Comparison of ENCODE assay signal across 8 cellular contexts in the genomic region with DNA sequence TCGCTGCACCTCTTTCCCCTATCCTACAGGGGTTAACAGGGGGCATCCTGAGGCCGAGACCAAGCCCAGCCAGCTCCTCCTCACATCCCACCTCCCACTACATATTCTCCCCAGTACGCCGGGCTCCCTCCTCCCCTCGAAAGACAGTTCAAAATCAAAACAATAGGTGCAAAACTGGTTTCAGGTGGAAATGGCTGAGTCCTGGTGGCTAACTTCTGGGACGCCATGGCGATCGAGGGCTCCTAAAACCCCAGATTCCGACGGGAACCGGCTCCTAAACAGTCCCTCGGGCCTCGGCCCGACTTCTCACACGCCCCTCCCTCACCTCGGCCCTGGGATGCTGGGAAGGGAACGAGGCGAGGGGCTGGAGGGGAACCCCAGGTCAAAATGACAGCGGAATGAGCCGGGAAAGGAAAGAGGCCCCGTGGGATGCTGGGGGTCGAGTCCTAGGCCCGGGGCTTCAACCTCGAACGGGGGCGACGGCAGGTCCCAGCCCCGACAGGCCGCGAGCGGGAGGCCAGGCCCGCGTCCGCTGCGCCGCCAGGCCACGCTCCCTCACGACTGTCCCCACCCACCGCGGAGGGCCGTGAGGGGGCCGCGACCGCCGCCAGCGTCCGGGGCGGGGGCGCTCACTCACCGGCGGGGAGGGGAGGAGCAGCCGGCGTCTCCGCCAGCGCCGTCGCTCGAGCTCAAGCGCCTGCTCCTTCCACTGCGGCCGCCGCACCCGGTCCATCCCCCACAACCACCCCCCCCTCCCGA. TPM values are rescaled to one million over a fixed set of nuclear protein-coding genes. Genes with fewer than 3 reads are reported as not detected.
DNase-seq lines count a peak whose midpoint lies in the region; ATAC-seq and TF ChIP-seq lines count a peak whose summit lies in the region.

No MANE protein-coding gene starts in this region.

- H3K4me1 ChIP-seq in RWPE2 (ENCODE audit: insufficient read depth, poor library complexity, severe bottlenecking) (peaks cover 31% of the 10 kb centered on the region), psoas muscle (peaks cover 48% of the 10 kb centered on the region)

- H3K4me3 ChIP-seq in RWPE2 (ENCODE audit: severe bottlenecking): peak overlapping the region; percentile 79
- H3K4me3 ChIP-seq in psoas muscle: peak overlapping the region; percentile 95

- H3K27ac ChIP-seq in RWPE2 (ENCODE audit: poor library complexity, severe bottlenecking): peak overlapping the region; percentile 76
- H3K27ac ChIP-seq in psoas muscle: peak overlapping the region; percentile 98

- ATAC-seq in HG03354 (IDR thresholded peaks at IDR 0.05; ENCODE audit: poor library complexity, severe bottlenecking, unreplicated experiment) (peak; percentile 78), RWPE2 (ENCODE audit: low read depth) (peak; percentile 40), left cardiac atrium (peak; percentile 88 to 90), psoas muscle (peak; percentile 75 to 84 (median 78))

- no peaks in the 10 kb centered on the region; the same call in 1 of the 2 replicates for H3K36me3 ChIP-seq in RWPE2 (ENCODE audit: low read depth)
- no peaks in the 10 kb centered on the region for H3K36me3 ChIP-seq in psoas muscle (ENCODE audit: insufficient read depth in 1 of 2, low read depth in 1 of 2)

- H3K9me3 Mint-ChIP-seq in activated naive CD8-positive, alpha-beta T cell treated with anti-CD3 and anti-CD28 coated beads for 36 hours: no peaks in the 10 kb centered on the region

- peak overlapping the region; percentile 85 for H3K4me3 Mint-ChIP-seq in activated naive CD8-positive, alpha-beta T cell treated with anti-CD3 and anti-CD28 coated beads for 36 hours

- TF ChIP-seq CTCF in RWPE2 (IDR thresholded peaks at IDR 0.05; ENCODE audit: poor library complexity, severe bottlenecking) (no peak), psoas muscle (IDR thresholded peaks at IDR 0.05) (no peak)

- peak overlapping the region; percentile 85 for H3K27ac Mint-ChIP-seq in activated naive CD8-positive, alpha-beta T cell treated with anti-CD3 and anti-CD28 coated beads for 36 hours

- H3K9me3 ChIP-seq in RWPE2 (ENCODE audit: severe bottlenecking) (no peaks in the 10 kb centered on the region), psoas muscle (no peaks in the 10 kb centered on the region)

- DNase-seq in COLO668 (lab: John Stamatoyannopoulos, UW; ENCODE audit: unreplicated experiment) (peak; percentile 82), GM19238 (ENCODE audit: insufficient read length, low spot score) (peak; percentile 70), RWPE2 (ENCODE audit: low spot score) (no peak), left cardiac atrium (peak; percentile 77), psoas muscle (peak in 1 of 2 donors; percentile 81), inferior parietal cortex (ENCODE audit: extremely low spot score) (no peak)
- peak; percentile 80 for DNase-seq in activated naive CD8-positive, alpha-beta T cell treated with anti-CD3 and anti-CD28 coated beads for 36 hours

- intact Hi-C loops in left cardiac atrium (cut with DNase I) (no loop called here), psoas muscle (cut with DNase I) (loop anchor here in 1 of 2 donors (5.0 kb wide), 1 partner anchor 61 kb away; no protein-coding TSS in a partner anchor)

- 0 to 1% (median 0%) methylated on average over 25 to 64 of the region's 64 CpGs for WGBS in psoas muscle, 3 donors

- peaks cover 17% of the 10 kb centered on the region for H3K36me3 Mint-ChIP-seq in activated naive CD8-positive, alpha-beta T cell treated with anti-CD3 and anti-CD28 coated beads for 36 hours

- H3K27me3 ChIP-seq in RWPE2 (ENCODE audit: insufficient read depth, poor library complexity, severe bottlenecking): no peaks in the 10 kb centered on the region
- H3K27me3 ChIP-seq in psoas muscle (ENCODE audit: insufficient read depth in 3 of 3, low read length in 2 of 3): no peaks in the 10 kb centered on the region

- no peaks in the 10 kb centered on the region for H3K27me3 Mint-ChIP-seq in activated naive CD8-positive, alpha-beta T cell treated with anti-CD3 and anti-CD28 coated beads for 36 hours

- peaks cover 38% of the 10 kb centered on the region for H3K4me1 Mint-ChIP-seq in activated naive CD8-positive, alpha-beta T cell treated with anti-CD3 and anti-CD28 coated beads for 36 hours

RNA-seq across cellular contexts. Expression of gene TMCC1, which starts 0.5 kb away (rescaled TPM):
- total RNA-seq in activated naive CD8-positive, alpha-beta T cell treated with anti-CD3 and anti-CD28 coated beads for 36 hours: 10 to 100 TPM; 15.2 TPM
- 10 to 100 TPM; 30.0 to 34.2 TPM for total RNA-seq in left cardiac atrium
- total RNA-seq in psoas muscle: 10 to 100 TPM; 38.1 to 55.0 (median 44.9) TPM
- 10 to 100 TPM; 12.4 to 31.4 (median 13.8) TPM for polyA plus RNA-seq in psoas muscle

Comparison
In these comparisons a context has a peak if more than half of its experiments do, and no peak if none do; other contexts are left out.
1. DNase-seq: peak in COLO668 (single experiment), GM19238 (single experiment), activated naive CD8-positive, alpha-beta T cell treated with anti-CD3 and anti-CD28 coated beads for 36 hours (single experiment) and left cardiac atrium (single experiment); none in RWPE2 (single experiment) and inferior parietal cortex (single experiment).
2. Peak in every context shown above with its lines, with median percentiles within 50 percentile points of each other: ATAC-seq.